11 cellular contexts compared by ENCODE assay signal in genomic region chr9:122988919-122989614, GRCh38. TPM values are rescaled to one million over a fixed set of nuclear protein-coding genes. Genes with fewer than 3 reads are reported as not detected.
DNase-seq lines count a peak whose midpoint lies in the region; ATAC-seq, FAIRE-seq and TF ChIP-seq lines count a peak whose summit lies in the region.
"Had no signal": no experiment of that assay in that cellular context is flagged by ENCODE, and none has a peak within 500 bp of the region (broad histone marks: within the 10 kb centered on the region; RNA-seq: fewer than 3 reads in every experiment).

No MANE protein-coding gene starts in this region.

- WGBS in transverse colon (ENCODE audit: low coverage in 1 of 2), 2 donors = 81 to 85% methylated on average over 8 of the region's 8 CpGs

- no peak for DNase-seq in GM12892 (ENCODE audit: insufficient read length)
- DNase-seq in activated naive CD8-positive, alpha-beta T cell treated with anti-CD3 and anti-CD28 coated beads, Interleukin-2, amount 10 ng/mL, durations not matched to agents 7 days and 5 days = no peak
- DNase-seq in OCI-M2 (lab: John Stamatoyannopoulos, UW; ENCODE audit: unreplicated experiment) = no peak
- no peak for DNase-seq in nephron progenitor cell
- no peak for DNase-seq in transverse colon
- DNase-seq: activated gamma-delta T cell, H7, testis had no signal

- POLR2A ChIA-PET in activated naive CD8-positive, alpha-beta T cell treated with anti-CD3 and anti-CD28 coated beads, Interleukin-2, amount 10 ng/mL, durations not matched to agents 7 days and 5 days (lab: Charles Lee) = interaction anchor here (1.2 kb wide), 1 partner anchor 84 kb away, joined by 3 read pairs; the partner anchor contains the start of gene RC3H2

- no peak overlapping the region for H3K27ac ChIP-seq in transverse colon
- H3K27ac ChIP-seq: testis had no signal

- peaks cover 3% of the 10 kb centered on the region for H3K36me3 Mint-ChIP-seq in activated naive CD8-positive, alpha-beta T cell treated with anti-CD3 and anti-CD28 coated beads, Interleukin-2, amount 10 ng/mL, durations not matched to agents 7 days and 5 days
- H3K36me3 Mint-ChIP-seq in nephron progenitor cell (ENCODE audit: low read depth) = peaks cover 27% of the 10 kb centered on the region

- in situ Hi-C loops in transverse colon (cut with MboI; ENCODE audit: low pct_ligation_motif_present in 1 of 4, low pct_unique_long_range_greater_than_20kb in 1 of 4, low sequenced_read_pairs in 3 of 4) = loop anchor here in 1 of 4 donors (25.0 kb wide), 1 partner anchor 527 kb away; no protein-coding TSS in a partner anchor

- H3K4me3 Mint-ChIP-seq in activated naive CD8-positive, alpha-beta T cell treated with anti-CD3 and anti-CD28 coated beads, Interleukin-2, amount 10 ng/mL, durations not matched to agents 7 days and 5 days = peak overlapping the region; percentile 3
- no peak overlapping the region for H3K4me3 Mint-ChIP-seq in nephron progenitor cell

- TF ChIP-seq CTCF in nephron progenitor cell (IDR thresholded peaks at IDR 0.05) = no peak
- no peak for TF ChIP-seq CTCF in transverse colon (IDR thresholded peaks at IDR 0.05)

- H3K9me3 Mint-ChIP-seq in activated naive CD8-positive, alpha-beta T cell treated with anti-CD3 and anti-CD28 coated beads, Interleukin-2, amount 10 ng/mL, durations not matched to agents 7 days and 5 days = no peaks in the 10 kb centered on the region
- no peaks in the 10 kb centered on the region for H3K9me3 Mint-ChIP-seq in nephron progenitor cell

- peak; percentile 24 for FAIRE-seq in GM12892 (lab: Jason Lieb, UNC)

- H3K4me1 ChIP-seq in transverse colon = peaks cover 0 to 7% (median 0%) of the 10 kb centered on the region in 4 donors
- H3K4me1 ChIP-seq: testis had no signal

- peaks cover 0 to 52% (median 16%) of the 10 kb centered on the region in 4 donors for H3K36me3 ChIP-seq in transverse colon

- intact Hi-C loops in transverse colon (cut with DNase I; ENCODE audit: low total_unique reads) = no loop called here

- peaks cover 2% of the 10 kb centered on the region for H3K4me1 Mint-ChIP-seq in activated naive CD8-positive, alpha-beta T cell treated with anti-CD3 and anti-CD28 coated beads, Interleukin-2, amount 10 ng/mL, durations not matched to agents 7 days and 5 days
- peaks cover 10% of the 10 kb centered on the region for H3K4me1 Mint-ChIP-seq in nephron progenitor cell

- H3K27ac Mint-ChIP-seq in activated naive CD8-positive, alpha-beta T cell treated with anti-CD3 and anti-CD28 coated beads, Interleukin-2, amount 10 ng/mL, durations not matched to agents 7 days and 5 days = peak overlapping the region; percentile 54
- no peak overlapping the region for H3K27ac Mint-ChIP-seq in nephron progenitor cell

- no peaks in the 10 kb centered on the region for H3K27me3 Mint-ChIP-seq in activated naive CD8-positive, alpha-beta T cell treated with anti-CD3 and anti-CD28 coated beads, Interleukin-2, amount 10 ng/mL, durations not matched to agents 7 days and 5 days
- no peaks in the 10 kb centered on the region for H3K27me3 Mint-ChIP-seq in nephron progenitor cell (ENCODE audit: low read depth, poor library complexity)

- ATAC-seq in GM19463 (IDR thresholded peaks at IDR 0.05; ENCODE audit: unreplicated experiment) (peak; percentile 96), HG03108 (IDR thresholded peaks at IDR 0.05; ENCODE audit: unreplicated experiment) (peak; percentile 79), HG02763 (IDR thresholded peaks at IDR 0.05; ENCODE audit: unreplicated experiment) (no peak)
- peak; percentile 61 for ATAC-seq in activated naive CD8-positive, alpha-beta T cell treated with anti-CD3 and anti-CD28 coated beads, Interleukin-2, amount 10 ng/mL, durations not matched to agents 7 days and 5 days (ENCODE audit: low read depth)

- no peak overlapping the region for H3K4me3 ChIP-seq in transverse colon
- H3K4me3 ChIP-seq: testis had no signal

- no peaks in the 10 kb centered on the region for H3K9me3 ChIP-seq in transverse colon
- H3K9me3 ChIP-seq: testis had no signal

- no peak for TF ChIP-seq EP300 in transverse colon (IDR thresholded peaks at IDR 0.05; ENCODE audit: low read depth)

- no peaks in the 10 kb centered on the region for H3K27me3 ChIP-seq in transverse colon
- H3K27me3 ChIP-seq: testis had no signal

- no peak for TF ChIP-seq POLR2A in GM12892 (IDR thresholded peaks at IDR 0.05; ENCODE audit: low read depth, low read length)
- no peak for TF ChIP-seq POLR2A in transverse colon (IDR thresholded peaks at IDR 0.05)

RNA-seq across cellular contexts. Expression of gene GPR21, which starts 44.4 kb away (rescaled TPM):
- polyA plus RNA-seq in GM12892 (2012; ENCODE audit: missing spikeins) = 0.38 TPM
- total RNA-seq in activated naive CD8-positive, alpha-beta T cell treated with anti-CD3 and anti-CD28 coated beads, Interleukin-2, amount 10 ng/mL, durations not matched to agents 7 days and 5 days = 1 to 10 TPM in 1 of 2 experiments, under 1 TPM in 1; 0.40 to 1.2 TPM
- 1 to 10 TPM in 1 of 4 donors, not detected in 3; 3.0 TPM for total RNA-seq in transverse colon

RNA-seq across cellular contexts. Expression of gene RABGAP1, which starts 48.2 kb away (rescaled TPM):
- 13.2 TPM for polyA plus RNA-seq in GM12892 (2012; ENCODE audit: missing spikeins)
- 10 to 100 TPM; 25.5 to 27.7 TPM for total RNA-seq in activated naive CD8-positive, alpha-beta T cell treated with anti-CD3 and anti-CD28 coated beads, Interleukin-2, amount 10 ng/mL, durations not matched to agents 7 days and 5 days
- total RNA-seq in transverse colon = 100 to 1,000 TPM in 2 of 4 donors, 10 to 100 TPM in 2; 56.1 to 114 (median 88.9) TPM

RNA-seq across cellular contexts. Expression of gene ZBTB26, which starts 57.8 kb away (rescaled TPM):
- polyA plus RNA-seq in GM12892 (2012; ENCODE audit: missing spikeins) = 7.3 TPM
- 10 to 100 TPM in 1 of 2 experiments, 1 to 10 TPM in 1; 8.3 to 11.2 TPM for total RNA-seq in activated naive CD8-positive, alpha-beta T cell treated with anti-CD3 and anti-CD28 coated beads, Interleukin-2, amount 10 ng/mL, durations not matched to agents 7 days and 5 days
- total RNA-seq in transverse colon = 10 to 100 TPM in 1 of 4 donors, 1 to 10 TPM in 3; 6.7 to 18.5 (median 8.0) TPM
